3 cellular contexts compared by ENCODE assay signal in genomic region chr18:61132036-61132435, GRCh38.
"Had no signal": no experiment of that assay in that cellular context is flagged by ENCODE, and none has a peak within 500 bp of the region (broad histone marks: within the 10 kb centered on the region; RNA-seq: fewer than 3 reads in every experiment).

No MANE protein-coding gene starts in this region.

- DNase-seq: H9, HCEC 1CT, IMR-90 had no signal
